ENCODE assay signal across 8 cellular contexts in genomic region chr16:4766875-4767628, GRCh38. TPM values are rescaled to one million over a fixed set of nuclear protein-coding genes. Genes with fewer than 3 reads are reported as not detected.
DNase-seq lines count a peak whose midpoint lies in the region; ATAC-seq and TF ChIP-seq lines count a peak whose summit lies in the region.

Gene ZNF500 (minus strand): TSS chr16:4767162. CDS start chr16:4765978, 1,184 bp downstream.

- no peaks in the 10 kb centered on the region for H3K27me3 ChIP-seq in smooth muscle cell (ENCODE audit: low read depth)

- TF ChIP-seq CTCF in AG09309 (IDR thresholded peaks at IDR 0.05; ENCODE audit: control insufficient read depth, insufficient read depth, low read depth, low read length, missing control alignments), result no peak
- no peak for TF ChIP-seq CTCF in WI38 (IDR thresholded peaks at IDR 0.05; ENCODE audit: low read depth, low read length)
- TF ChIP-seq CTCF in cardiac fibroblast (IDR thresholded peaks at IDR 0.05; ENCODE audit: low read depth, low read length), result no peak
- TF ChIP-seq CTCF in smooth muscle cell (IDR thresholded peaks at IDR 0.05; ENCODE audit: borderline replicate concordance, insufficient read depth, poor library complexity, severe bottlenecking), result no peak

- H4K20me1 ChIP-seq in smooth muscle cell (ENCODE audit: low read depth), result no peaks in the 10 kb centered on the region

- DNase-seq in AG09309 (ENCODE audit: low read depth), result peak; percentile 82
- peak; percentile 94 for DNase-seq in NCI-H226
- peak; percentile 96 for DNase-seq in cardiac fibroblast (ENCODE audit: low read depth in 2 of 2)
- DNase-seq in iPS-NIHi7 (ENCODE audit: extremely low spot score), result peak; percentile 98
- DNase-seq in smooth muscle cell (lab: John Stamatoyannopoulos, UW; ENCODE audit: unreplicated experiment), result peak; percentile 88

- peaks cover 23% of the 10 kb centered on the region for H3K79me2 ChIP-seq in smooth muscle cell (ENCODE audit: low read depth)

- ATAC-seq in GM19023 (IDR thresholded peaks at IDR 0.05; ENCODE audit: unreplicated experiment) (peak; percentile 83), HG03196 (IDR thresholded peaks at IDR 0.05; ENCODE audit: unreplicated experiment) (peak; percentile 88)

- H3K4me2 ChIP-seq in smooth muscle cell, result peak within 1 kb of the TSS; percentile 98

- H3K4me3 ChIP-seq in AG09309 (ENCODE audit: control insufficient read depth, low read depth, low read length) (peak within 1 kb of the TSS; percentile 87), WI38 (ENCODE audit: low read depth, low read length) (peak within 1 kb of the TSS; percentile 94), cardiac fibroblast (replicated peaks in 1 of 2; ENCODE audit: low read depth in 2 of 2, low read length in 2 of 2) (peak within 1 kb of the TSS; percentile 87 to 88), smooth muscle cell (peak within 1 kb of the TSS; percentile 99)

- H3K27ac ChIP-seq in smooth muscle cell (ENCODE audit: low read depth), result peak within 1 kb of the TSS; percentile 69

- peak within 1 kb of the TSS; percentile 95 for H3K9ac ChIP-seq in smooth muscle cell (ENCODE audit: low read depth)

- peaks cover 9% of the 10 kb centered on the region for H3F3A ChIP-seq in smooth muscle cell (ENCODE audit: low read depth)

- no peaks in the 10 kb centered on the region for H3K9me3 ChIP-seq in smooth muscle cell (replicated peaks; ENCODE audit: low read depth)

- no peaks in the 10 kb centered on the region for H3K36me3 ChIP-seq in smooth muscle cell (ENCODE audit: low read depth)

- 6% methylated on average over 72 of the region's 72 CpGs for WGBS in smooth muscle cell (ENCODE audit: low lambda C conversion rate)

- H2AFZ ChIP-seq in smooth muscle cell (ENCODE audit: low read depth), result peak within 1 kb of the TSS; percentile 99

- peaks cover 14% of the 10 kb centered on the region for H3K4me1 ChIP-seq in smooth muscle cell (ENCODE audit: low read depth)

RNA-seq across cellular contexts. Expression of gene ZNF500, which starts in this region (rescaled TPM):
- 4.1 and 5.3 TPM in 2 replicates for total RNA-seq in smooth muscle cell
- 7.1 and 10.1 TPM in 2 replicates for polyA plus RNA-seq in smooth muscle cell

Comparison
In these comparisons a context has a peak if more than half of its experiments do, and no peak if none do; other contexts are left out.
1. Peak in every context shown above with its lines: DNase-seq, ATAC-seq, H3K4me3 ChIP-seq and H3K27ac ChIP-seq.